1 cellular context compared by ENCODE assay signal in the genomic region with DNA sequence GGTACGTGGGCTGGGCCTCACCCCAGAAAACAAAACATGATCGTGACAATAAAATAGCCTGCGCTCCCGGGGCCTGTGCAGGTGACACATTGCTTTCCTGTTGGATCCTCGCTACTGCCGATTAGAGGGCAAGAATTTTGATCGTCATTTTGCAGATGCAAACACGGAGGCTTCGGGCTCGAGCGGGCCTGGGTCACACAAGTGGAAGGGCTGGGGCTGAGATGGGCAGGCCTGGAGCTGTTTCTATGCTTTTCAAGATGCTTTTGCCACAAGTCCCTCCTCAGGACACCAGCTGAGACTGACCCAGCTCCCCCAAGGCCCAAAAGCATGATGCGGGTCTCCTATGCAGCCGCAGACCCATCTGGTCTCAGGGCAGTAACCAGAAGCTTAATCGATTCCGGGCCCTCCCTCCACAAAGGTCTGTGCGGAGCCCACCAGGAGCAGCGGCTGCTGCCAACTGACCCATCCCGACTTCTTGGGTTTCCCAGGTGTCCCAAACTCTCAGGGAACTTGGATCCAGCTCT.
TF ChIP-seq lines count a peak whose summit lies in the region.

No MANE protein-coding gene starts in this region.

TF ChIP-seq in H1, 55 proteins besides CTCF, POLR2A, EP300 and RAD21:
- no peak for TF ChIP-seq JUND (IDR thresholded peaks at IDR 0.05; ENCODE audit: low read length)
TF ChIP-seq in H1: peak in this region for 0.
